13 cellular contexts compared by ENCODE assay signal in genomic region chr22:24965822-24966626, GRCh38. TPM values are rescaled to one million over a fixed set of nuclear protein-coding genes. Genes with fewer than 3 reads are reported as not detected.
A peak's percentile ranks its signal among the peaks of the same experiment; 100 is the strongest.
DNase-seq lines count a peak whose midpoint lies in the region; ATAC-seq, FAIRE-seq and TF ChIP-seq lines count a peak whose summit lies in the region.
"Had no signal": no experiment of that assay in that cellular context is flagged by ENCODE, and none has a peak within 500 bp of the region (broad histone marks: within the 10 kb centered on the region; RNA-seq: fewer than 3 reads in every experiment).

No MANE protein-coding gene starts in this region.

- DNase-seq in HT-29 (ENCODE audit: low spot score): peak; percentile 65
- no peak for DNase-seq in GM12878 (ENCODE audit: low read depth, low spot score)
- peak; percentile 61 for DNase-seq in kidney tubule cell (ENCODE audit: low spot score)
- DNase-seq in activated CD8-positive, alpha-beta memory T cell treated with anti-CD3 and anti-CD28 coated beads for 24 hours: no peak
- DNase-seq: activated CD8-positive, alpha-beta memory T cell treated with anti-CD3 and anti-CD28 coated beads, Interleukin-2, amount 10 ng/mL, durations not matched to agents 7 days and 5 days; CD4-positive, alpha-beta T cell; NCI-H1105; stimulated activated CD4-positive, alpha-beta T cell treated with anti-CD3 and anti-CD28 coated beads, Interleukin-15, amount 100 ng/mL, for 24 hours had no signal

- no peak overlapping the region for H2AFZ ChIP-seq in GM12878 (ENCODE audit: control insufficient read depth, low read depth, low read length)

- H3K36me3 ChIP-seq in GM12878 (ENCODE audit: control insufficient read depth in 2 of 2, insufficient read depth in 2 of 2, low read length in 1 of 2) (no peaks in the 10 kb centered on the region), skeletal muscle satellite cell (ENCODE audit: insufficient read depth, low read length) (no peaks in the 10 kb centered on the region)
- H3K36me3 ChIP-seq: SJSA1 had no signal

- CTCF ChIA-PET in GM12878 (lab: Yijun Ruan, JAX): interaction anchor here (0.6 kb wide), 1 partner anchor 369 kb away, joined by 3 read pairs; no protein-coding TSS in a partner anchor

- H3K4me3 ChIP-seq in GM12878 (no peak overlapping the region), skeletal muscle satellite cell (ENCODE audit: low read length) (no peak overlapping the region)
- H3K4me3 ChIP-seq: SJSA1 had no signal

- intact Hi-C loops in GM12878 (cut with micrococcal nuclease; ENCODE audit: unreplicated experiment): no loop called here

- H3K27ac ChIP-seq in GM12878 (ENCODE audit: control insufficient read depth, insufficient read depth): no peak overlapping the region
- H3K27ac ChIP-seq: SJSA1 had no signal

- in situ Hi-C loops in GM12878 (cut with MboI): no loop called here

- no peak for TF ChIP-seq CTCF in GM12878 (IDR thresholded peaks at IDR 0.05 in 2 of 3, conservative IDR thresholded peaks at IDR 0.05 in 1 of 3; ENCODE audit: control insufficient read depth in 2 of 3, extremely low read depth in 1 of 3, insufficient read depth in 1 of 3, low read depth in 3 of 3, low read length in 3 of 3)

- H3K9me3 ChIP-seq in GM12878 (replicated peaks; ENCODE audit: control insufficient read depth, insufficient read depth, low read length) (no peaks in the 10 kb centered on the region), skeletal muscle satellite cell (replicated peaks; ENCODE audit: low read length) (no peaks in the 10 kb centered on the region)
- H3K9me3 ChIP-seq: SJSA1 had no signal

- no peaks in the 10 kb centered on the region for H3K79me2 ChIP-seq in GM12878 (ENCODE audit: control insufficient read depth, insufficient read depth, low read length)

- H4K20me1 ChIP-seq in GM12878 (ENCODE audit: control insufficient read depth, insufficient read depth): no peaks in the 10 kb centered on the region

- H3K4me2 ChIP-seq in GM12878 (ENCODE audit: control insufficient read depth, insufficient read depth) (no peak overlapping the region), skeletal muscle satellite cell (ENCODE audit: low read length) (peak overlapping the region; percentile 44)

- TF ChIP-seq POLR2A in GM12878 (IDR thresholded peaks at IDR 0.05; ENCODE audit: low read depth, low read length): no peak

- POLR2A ChIA-PET in GM12878 (lab: Charles Lee): interaction anchor here (0.6 kb wide), 1 partner anchor 38 kb away, joined by 3 read pairs; no protein-coding TSS in a partner anchor

- WGBS in GM12878 (ENCODE audit: insufficient coverage, insufficient replicate concordance, low lambda C conversion rate, missing lambda C conversion rate): 52% methylated on average over 9 of the region's 9 CpGs

- H3K9ac ChIP-seq in GM12878 (ENCODE audit: control insufficient read depth, insufficient read depth, low read length): no peak overlapping the region
- no peak overlapping the region for H3K9ac ChIP-seq in skeletal muscle satellite cell (ENCODE audit: low read depth, low read length)

- TF ChIP-seq RAD21 in GM12878 (IDR thresholded peaks at IDR 0.05; ENCODE audit: insufficient read depth, low read depth, low read length): no peak

- no peaks in the 10 kb centered on the region for H3K4me1 ChIP-seq in GM12878 (ENCODE audit: control insufficient read depth, insufficient read depth, low read length)
- peaks cover 17% of the 10 kb centered on the region for H3K4me1 ChIP-seq in skeletal muscle satellite cell (ENCODE audit: control insufficient read depth, insufficient read depth, low read length)
- H3K4me1 ChIP-seq: SJSA1 had no signal

- ATAC-seq in GM12878 (peak; percentile 42), GM18868 (IDR thresholded peaks at IDR 0.05; ENCODE audit: unreplicated experiment) (no peak), HG02798 (IDR thresholded peaks at IDR 0.05; ENCODE audit: poor library complexity, unreplicated experiment) (no peak), GM19452 (IDR thresholded peaks at IDR 0.05; ENCODE audit: unreplicated experiment) (no peak)
- ATAC-seq: activated CD8-positive, alpha-beta memory T cell treated with anti-CD3 and anti-CD28 coated beads, Interleukin-2, amount 10 ng/mL, durations not matched to agents 7 days and 5 days had no signal

- RAD21 ChIA-PET in GM12878 (lab: Charles Lee; ENCODE audit: unreplicated experiment): no interaction called here

- H3K27me3 ChIP-seq in GM12878 (replicated peaks in 1 of 2; ENCODE audit: control insufficient read depth in 2 of 2, insufficient read depth in 2 of 2, low read length in 1 of 2): no peaks in the 10 kb centered on the region; a peak in 2 of 4 replicates
- no peaks in the 10 kb centered on the region for H3K27me3 ChIP-seq in skeletal muscle satellite cell (ENCODE audit: control insufficient read depth, insufficient read depth, low read length)
- H3K27me3 ChIP-seq: SJSA1 had no signal

- SMC1A ChIA-PET in GM12878 (lab: Charles Lee; ENCODE audit: uncharacterized antibody, unreplicated experiment): no interaction called here

- BruUV-seq in GM12878 (replicated peaks; lab: Mats Ljungman, UMichigan): no TSS peak

- TF ChIP-seq EP300 in GM12878 (IDR thresholded peaks at IDR 0.05; ENCODE audit: borderline replicate concordance in 1 of 2, control insufficient read depth in 1 of 2, low read depth in 2 of 2, low read length in 2 of 2): no peak

- no peak for FAIRE-seq in GM12878 (lab: Jason Lieb, UNC)

TF ChIP-seq in GM12878, 131 proteins besides CTCF, POLR2A, EP300 and RAD21 (continues in another document):
- TF ChIP-seq TCF3 (IDR thresholded peaks at IDR 0.05; ENCODE audit: borderline replicate concordance, insufficient read depth, low read depth, low read length) (no peak), SKIL (IDR thresholded peaks at IDR 0.05; ENCODE audit: low read depth, poor library complexity, severe bottlenecking) (no peak), SUZ12 (IDR thresholded peaks at IDR 0.05; ENCODE audit: unreplicated experiment) (no peak)

RNA-seq across cellular contexts. Expression of gene KIAA1671, which starts 13.5 kb away (rescaled TPM):
- total RNA-seq in HT-29 (2014; rRNA removed; shearing (Covaris generic)): 9.0 and 11.2 TPM in 2 replicates
- 0.48 and 0.83 TPM in 2 replicates for total RNA-seq in GM12878 (2013; cell fraction: nucleolus; rRNA removed)
- 0.16 and 0.28 TPM in 2 replicates for total RNA-seq in GM12878 (2014; rRNA removed)
- 0.18 TPM in 2 replicates for total RNA-seq in GM12878 (2014; rRNA removed; fragmentation: Illumina TruSeq; extraction: Trizol)
- total RNA-seq in GM12878 (2021): 0.53 and 0.82 TPM in 2 replicates
- polyA plus RNA-seq in GM12878 (2011; ENCODE audit: low read depth): 0.14 TPM
- 2.2 and 2.7 TPM in 2 replicates for polyA plus RNA-seq in GM12878 (2011; rRNA removed)
- polyA plus RNA-seq in GM12878 (2011; cell fraction: cytosol; rRNA removed): 1.9 and 2.1 TPM in 2 replicates
- polyA plus RNA-seq in GM12878 (2011; cell fraction: nucleus; rRNA removed): 1.1 and 1.6 TPM in 2 replicates
- polyA plus RNA-seq in GM12878 (2012): 0.09 and 0.21 TPM in 2 replicates
- 0.49 and 0.57 TPM in 2 replicates for polyA plus RNA-seq in GM12878 (2014; fragmentation: Illumina TruSeq; extraction: Trizol)
- under 1 TPM; 0.05 TPM for polyA plus RNA-seq in GM12878 (2014; fragmentation: Nextera tagmentation; extraction: Ambion mirVana)
- 0.29 and 0.38 TPM in 2 replicates for polyA plus RNA-seq in GM12878 (2014; rRNA removed)
- under 1 TPM; 0.28 to 0.48 TPM for polyA plus RNA-seq in GM12878 (2016; fragmentation: Nextera tagmentation; extraction: Ambion mirVana)
- polyA minus RNA-seq in GM12878 (2011; rRNA and poly(A)+ RNA removed): 2.5 and 2.6 TPM in 2 replicates
- 0.80 and 1.8 TPM in 2 replicates for polyA minus RNA-seq in GM12878 (2011; cell fraction: cytosol; rRNA and poly(A)+ RNA removed)
- 1.2 and 2.4 TPM in 2 replicates for polyA minus RNA-seq in GM12878 (2011; cell fraction: nucleus; rRNA and poly(A)+ RNA removed)
- 4.2 and 4.3 TPM in 2 replicates for total RNA-seq in skeletal muscle satellite cell (2012; rRNA removed)

RNA-seq across cellular contexts. Expression of gene LHFPL7, which starts 19.5 kb away (rescaled TPM):
- total RNA-seq in HT-29 (2014; rRNA removed; shearing (Covaris generic)): not detected in 2 replicates
- not detected in 2 replicates for total RNA-seq in GM12878 (2013; cell fraction: nucleolus; rRNA removed)
- total RNA-seq in GM12878 (2014; rRNA removed): not detected in 2 replicates
- total RNA-seq in GM12878 (2014; rRNA removed; fragmentation: Illumina TruSeq; extraction: Trizol): not detected in 2 replicates
- not detected in 2 replicates for total RNA-seq in GM12878 (2021)
- polyA plus RNA-seq in GM12878 (2011; ENCODE audit: low read depth): not detected
- polyA plus RNA-seq in GM12878 (2011; rRNA removed): not detected in 2 replicates
- polyA plus RNA-seq in GM12878 (2011; cell fraction: cytosol; rRNA removed): 0.08 TPM in 1 of 2 replicates, not detected in the other
- not detected in 2 replicates for polyA plus RNA-seq in GM12878 (2011; cell fraction: nucleus; rRNA removed)
- not detected in 2 replicates for polyA plus RNA-seq in GM12878 (2012)
- polyA plus RNA-seq in GM12878 (2014; fragmentation: Illumina TruSeq; extraction: Trizol): not detected in 2 replicates
- polyA plus RNA-seq in GM12878 (2014; fragmentation: Nextera tagmentation; extraction: Ambion mirVana): not detected
- polyA plus RNA-seq in GM12878 (2014; rRNA removed): not detected in 2 replicates
- polyA plus RNA-seq in GM12878 (2016; fragmentation: Nextera tagmentation; extraction: Ambion mirVana): not detected
- polyA minus RNA-seq in GM12878 (2011; rRNA and poly(A)+ RNA removed): not detected in 2 replicates
- polyA minus RNA-seq in GM12878 (2011; cell fraction: cytosol; rRNA and poly(A)+ RNA removed): not detected in 2 replicates
- polyA minus RNA-seq in GM12878 (2011; cell fraction: nucleus; rRNA and poly(A)+ RNA removed): not detected in 2 replicates
- not detected in 2 replicates for total RNA-seq in skeletal muscle satellite cell (2012; rRNA removed)
- total RNA-seq: activated CD8-positive, alpha-beta memory T cell treated with anti-CD3 and anti-CD28 coated beads, Interleukin-2, amount 10 ng/mL, durations not matched to agents 7 days and 5 days; CD4-positive, alpha-beta T cell had no signal

Comparison
In these comparisons a context has a peak if more than half of its experiments do, and no peak if none do; other contexts are left out.
1. DNase-seq: peak in HT-29 (single experiment) and kidney tubule cell (single experiment); none in GM12878 (single experiment) and activated CD8-positive, alpha-beta memory T cell treated with anti-CD3 and anti-CD28 coated beads for 24 hours (single experiment).